Comparison of ENCODE assay signal across 18 cellular contexts in the genomic region with DNA sequence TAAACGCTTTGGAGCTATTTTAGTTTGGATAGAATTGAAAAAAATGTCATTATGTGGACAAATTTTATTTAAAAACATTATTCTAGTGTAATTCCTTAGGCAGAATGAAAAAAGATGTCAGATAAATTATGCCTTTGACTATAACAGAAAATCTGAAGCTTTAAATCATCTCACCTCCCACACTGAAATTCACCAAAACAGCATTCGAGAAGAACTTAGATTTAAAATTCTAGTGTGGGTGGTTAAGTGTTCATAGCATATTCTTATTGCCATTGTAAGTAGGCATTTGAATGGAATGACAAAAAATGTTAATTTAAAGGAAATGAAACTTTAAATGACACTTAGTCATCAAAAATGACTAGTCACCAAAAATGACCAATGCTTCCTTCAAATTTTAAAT. TPM values are rescaled to one million over a fixed set of nuclear protein-coding genes. Genes with fewer than 3 reads are reported as not detected.
DNase-seq lines count a peak whose midpoint lies in the region; ATAC-seq and TF ChIP-seq lines count a peak whose summit lies in the region.
"Had no signal": no experiment of that assay in that cellular context is flagged by ENCODE, and none has a peak within 500 bp of the region (broad histone marks: within the 10 kb centered on the region; RNA-seq: fewer than 3 reads in every experiment).

No MANE protein-coding gene starts in this region.

- intact Hi-C loops in CD14-positive monocyte (cut with micrococcal nuclease) (loop anchor here (2.0 to 10.0 kb wide), 3 partner anchors 94 to 346 kb away; partner anchors contain the start of gene CNDP2 (in 2 of the 2)), posterior vena cava (cut with DNase I) (no loop called here)

- peaks cover 4% of the 10 kb centered on the region for H3F3A ChIP-seq in GM23248 (ENCODE audit: insufficient read depth)

- H3K79me2 ChIP-seq in KMS-11 (ENCODE audit: insufficient read depth, low read depth) (peaks cover 11% of the 10 kb centered on the region), GM23248 (ENCODE audit: insufficient read depth) (peaks cover 5% of the 10 kb centered on the region; the same call in 1 of the 2 replicates)

- 72 to 74% methylated on average over 2 of the region's 2 CpGs for WGBS in GM23248 (ENCODE audit: low coverage in 1 of 2, low lambda C conversion rate in 2 of 2, missing lambda C conversion rate in 2 of 2), 2 experiments

- H3K9me2 ChIP-seq in GM23248 (ENCODE audit: insufficient read depth) = no peaks in the 10 kb centered on the region

- H3K9me3 ChIP-seq in neutrophil (no peaks in the 10 kb centered on the region), GM23248 (ENCODE audit: low read depth) (no peaks in the 10 kb centered on the region)
- H3K9me3 ChIP-seq: HAP-1, SJSA1 had no signal

- no peak for TF ChIP-seq CTCF in CD14-positive monocyte (IDR thresholded peaks at IDR 0.05)
- TF ChIP-seq CTCF in KMS-11 (conservative IDR thresholded peaks at IDR 0.05; ENCODE audit: low read depth, low read length) = no peak
- no peak for TF ChIP-seq CTCF in neutrophil (IDR thresholded peaks at IDR 0.05)

- H3K36me3 Mint-ChIP-seq in CD14-positive monocyte = peaks cover 12 to 18% of the 10 kb centered on the region in 2 donors
- H3K36me3 Mint-ChIP-seq in activated naive CD8-positive, alpha-beta T cell treated with anti-CD3 and anti-CD28 coated beads, Interleukin-2, amount 50 U/mL, for 24 hours (ENCODE audit: low read depth) = peaks cover 31% of the 10 kb centered on the region

- in situ Hi-C loops in GM23248 (cut with MboI) = no loop called here

- peaks cover 67% of the 10 kb centered on the region for H3K4me1 Mint-ChIP-seq in CD14-positive monocyte
- H3K4me1 Mint-ChIP-seq in activated naive CD8-positive, alpha-beta T cell treated with anti-CD3 and anti-CD28 coated beads, Interleukin-2, amount 50 U/mL, for 24 hours = peaks cover 30% of the 10 kb centered on the region

- H4K20me1 ChIP-seq in KMS-11 (ENCODE audit: insufficient read depth) (no peaks in the 10 kb centered on the region), GM23248 (ENCODE audit: insufficient read depth) (no peaks in the 10 kb centered on the region)

- H3K4me3 Mint-ChIP-seq in CD14-positive monocyte = no peak overlapping the region
- no peak overlapping the region for H3K4me3 Mint-ChIP-seq in activated naive CD8-positive, alpha-beta T cell treated with anti-CD3 and anti-CD28 coated beads, Interleukin-2, amount 50 U/mL, for 24 hours
- H3K4me3 Mint-ChIP-seq: IgD-negative memory B cell had no signal

- H3K4me2 ChIP-seq in KMS-11 (peak overlapping the region; percentile 42; the same call in 1 of the 2 replicates), GM23248 (ENCODE audit: unreplicated experiment) (no peak overlapping the region)

- H3K4me3 ChIP-seq in KMS-11 (IDR thresholded peaks at IDR 0.05; ENCODE audit: insufficient read depth, low read depth, low read length) = no peak overlapping the region
- H3K4me3 ChIP-seq in neutrophil (ENCODE audit: low read depth in 1 of 2, low read length in 1 of 2) = no peak overlapping the region
- no peak overlapping the region for H3K4me3 ChIP-seq in GM23248
- H3K4me3 ChIP-seq: HAP-1, SJSA1 had no signal

- H3K27ac Mint-ChIP-seq in CD14-positive monocyte = peak overlapping the region; percentile 91 to 98 (median 95)
- peak overlapping the region; percentile 41 for H3K27ac Mint-ChIP-seq in activated naive CD8-positive, alpha-beta T cell treated with anti-CD3 and anti-CD28 coated beads, Interleukin-2, amount 50 U/mL, for 24 hours
- H3K27ac Mint-ChIP-seq: IgD-negative memory B cell had no signal

- no peak overlapping the region for H2AFZ ChIP-seq in KMS-11 (ENCODE audit: low read depth)
- H2AFZ ChIP-seq in GM23248 = no peak overlapping the region

- no peaks in the 10 kb centered on the region for H3K9me3 Mint-ChIP-seq in CD14-positive monocyte
- peaks cover 4% of the 10 kb centered on the region for H3K9me3 Mint-ChIP-seq in activated naive CD8-positive, alpha-beta T cell treated with anti-CD3 and anti-CD28 coated beads, Interleukin-2, amount 50 U/mL, for 24 hours
- H3K9me3 Mint-ChIP-seq: IgD-negative memory B cell had no signal

- H3K4me1 ChIP-seq in KMS-11 (ENCODE audit: low read depth, poor library complexity, severe bottlenecking) (peaks cover 69% of the 10 kb centered on the region), neutrophil (ENCODE audit: control insufficient read depth in 1 of 2, insufficient read depth in 1 of 2, low read depth in 1 of 2, low read length in 1 of 2) (peaks cover 88 to 93% of the 10 kb centered on the region in 2 experiments), GM23248 (ENCODE audit: insufficient read depth) (peaks cover 5% of the 10 kb centered on the region)

- no peaks in the 10 kb centered on the region for H3K36me3 ChIP-seq in KMS-11 (ENCODE audit: insufficient read depth)
- H3K36me3 ChIP-seq in neutrophil = peaks cover 8% of the 10 kb centered on the region
- H3K36me3 ChIP-seq in GM23248 (ENCODE audit: low read depth) = no peaks in the 10 kb centered on the region
- H3K36me3 ChIP-seq: HAP-1 had no signal

- DNase-seq in CD14-positive monocyte (ENCODE audit: low spot score) = no peak
- DNase-seq in activated naive CD8-positive, alpha-beta T cell treated with anti-CD3 and anti-CD28 coated beads, Interleukin-2, amount 50 U/mL, for 24 hours = no peak
- DNase-seq in posterior vena cava (ENCODE audit: low spot score) = no peak
- no peak for DNase-seq in GM23248
- DNase-seq: C1 segment of cervical spinal cord, DMS153, EL, NCI-H146, NCI-H2081, NCI-H748 treated with DMSO at 0.1 percent for 48 hours had no signal

- ATAC-seq in activated naive CD8-positive, alpha-beta T cell treated with anti-CD3 and anti-CD28 coated beads, Interleukin-2, amount 50 U/mL, for 24 hours = no peak
- ATAC-seq in HG02642 (IDR thresholded peaks at IDR 0.05; ENCODE audit: poor library complexity, unreplicated experiment) = no peak

- H3K27me3 Mint-ChIP-seq in CD14-positive monocyte (ENCODE audit: low read depth in 3 of 3) = peaks cover 0 to 6% (median 3%) of the 10 kb centered on the region in 3 donors
- H3K27me3 Mint-ChIP-seq in activated naive CD8-positive, alpha-beta T cell treated with anti-CD3 and anti-CD28 coated beads, Interleukin-2, amount 50 U/mL, for 24 hours = no peaks in the 10 kb centered on the region

- H3K27ac ChIP-seq in KMS-11 (no peak overlapping the region), neutrophil (peak overlapping the region; percentile 88), GM23248 (no peak overlapping the region)
- H3K27ac ChIP-seq: SJSA1 had no signal

- H3K9ac ChIP-seq in KMS-11 (no peak overlapping the region), GM23248 (no peak overlapping the region)

- no peaks in the 10 kb centered on the region for H3K27me3 ChIP-seq in KMS-11 (ENCODE audit: insufficient read depth, low read depth)
- no peaks in the 10 kb centered on the region for H3K27me3 ChIP-seq in neutrophil
- H3K27me3 ChIP-seq in GM23248 (replicated peaks; ENCODE audit: insufficient read depth) = no peaks in the 10 kb centered on the region

RNA-seq across cellular contexts. Expression of gene ZNF407, which starts 7.1 kb away (rescaled TPM):
- polyA plus RNA-seq in CD14-positive monocyte (1 to 10 TPM; 1.3 to 1.6 TPM), GM23248 (2016; fragmentation: Nextera tagmentation; extraction: Ambion mirVana) (2.2 and 2.6 TPM in 2 replicates)
- 10 to 100 TPM; 13.4 to 14.1 TPM for total RNA-seq in posterior vena cava
- 6.3 and 7.7 TPM in 2 replicates for total RNA-seq in GM23248 (2014; rRNA removed; shearing (Covaris generic))

RNA-seq across cellular contexts. Expression of gene CNDP1, which starts 56.3 kb away (rescaled TPM):
- not detected for polyA plus RNA-seq in CD14-positive monocyte
- under 1 TPM in 1 of 2 donors, not detected in 1; 0.19 TPM for total RNA-seq in posterior vena cava
- total RNA-seq in GM23248 (2014; rRNA removed; shearing (Covaris generic)) = not detected in 2 replicates
- not detected in 2 replicates for polyA plus RNA-seq in GM23248 (2016; fragmentation: Nextera tagmentation; extraction: Ambion mirVana)
- total RNA-seq: A673, NCI-H460, SJSA1 had no signal
- polyA plus RNA-seq: IgD-negative memory B cell had no signal

Comparison
In these comparisons a context has a peak if more than half of its experiments do, and no peak if none do; other contexts are left out.
1. intact Hi-C loops: an anchor here in CD14-positive monocyte (2.0 to 10.0 kb wide); none called in posterior vena cava.